ENCODE assay signal across 8 cellular contexts in the genomic region with DNA sequence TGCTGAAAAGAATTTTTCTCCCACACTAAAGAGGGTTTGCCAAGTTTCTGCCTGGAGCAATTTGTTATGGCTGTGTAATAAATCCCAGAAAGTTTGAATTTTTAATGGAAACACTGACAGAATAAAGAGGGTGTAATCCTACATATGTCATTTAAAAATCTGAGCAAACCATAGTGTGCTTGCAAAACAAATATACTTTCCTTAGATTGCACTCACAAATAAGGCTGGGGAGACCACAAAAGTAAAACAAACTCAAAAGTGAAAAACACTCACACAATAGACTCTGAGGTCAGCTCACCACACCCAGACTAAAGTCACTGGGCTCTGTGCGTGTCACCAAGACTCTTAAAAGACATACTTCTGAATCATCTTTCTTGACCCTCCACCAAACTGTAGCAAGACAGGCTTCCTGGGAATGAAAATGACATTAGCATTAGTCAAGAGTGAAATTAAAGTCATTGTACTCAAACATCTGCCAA. TPM values are rescaled to one million over a fixed set of nuclear protein-coding genes. Genes with fewer than 3 reads are reported as not detected.
DNase-seq lines count a peak whose midpoint lies in the region; TF ChIP-seq lines count a peak whose summit lies in the region.
"Had no signal": no experiment of that assay in that cellular context is flagged by ENCODE, and none has a peak within 500 bp of the region (broad histone marks: within the 10 kb centered on the region; RNA-seq: fewer than 3 reads in every experiment).

No MANE protein-coding gene starts in this region.

- H3K4me2 ChIP-seq in trophoblast cell (ENCODE audit: low read length) = no peak overlapping the region
- no peak overlapping the region for H3K4me2 ChIP-seq in OCI-LY7 (ENCODE audit: low read length)

- BruUV-seq in OCI-LY7 (replicated peaks; lab: Mats Ljungman, UMichigan) = no TSS peak

- CTCF ChIA-PET in OCI-LY7 (lab: Charles Lee; ENCODE audit: unreplicated experiment) = no interaction called here

- no peak overlapping the region for H4K12ac ChIP-seq in trophoblast cell (ENCODE audit: low read depth, low read length)

- TF ChIP-seq EP300 in transverse colon (IDR thresholded peaks at IDR 0.05; ENCODE audit: low read depth) = no peak

- no peak overlapping the region for H2AK5ac ChIP-seq in trophoblast cell (ENCODE audit: low read length)

- no peaks in the 10 kb centered on the region for H4K20me1 ChIP-seq in OCI-LY7 (ENCODE audit: insufficient read depth, low read length)

- POLR2A ChIA-PET in OCI-LY7 (lab: Charles Lee) = no interaction called here

- H4K91ac ChIP-seq in trophoblast cell (ENCODE audit: low read depth, low read length) = no peak overlapping the region

- no peaks in the 10 kb centered on the region for H3K9me2 ChIP-seq in OCI-LY7 (ENCODE audit: insufficient read depth, low read length)

- peaks cover 6% of the 10 kb centered on the region for H3K79me1 ChIP-seq in trophoblast cell (ENCODE audit: low read length)

- intact Hi-C loops in transverse colon (cut with DNase I; ENCODE audit: low total_unique reads) (loop anchor here (10.0 kb wide), 1 partner anchor 251 kb away; no protein-coding TSS in a partner anchor), OCI-LY7 (cut with micrococcal nuclease; ENCODE audit: unreplicated experiment) (loop anchor here (10.0 kb wide), 1 partner anchor 161 kb away; no protein-coding TSS in a partner anchor)

- H3K36me3 ChIP-seq in trophoblast cell (ENCODE audit: control insufficient read depth in 1 of 2, insufficient read depth in 2 of 2, low read length in 2 of 2) = no peaks in the 10 kb centered on the region
- H3K36me3 ChIP-seq in transverse colon = no peaks in the 10 kb centered on the region
- H3K36me3 ChIP-seq in OCI-LY7 (ENCODE audit: insufficient read depth, low read length) = no peaks in the 10 kb centered on the region

- H3K4me3 ChIP-seq in astrocyte of the spinal cord (ENCODE audit: low read depth, low read length) (no peak overlapping the region), trophoblast cell (ENCODE audit: low read depth, low read length) (no peak overlapping the region), transverse colon (no peak overlapping the region), OCI-LY7 (ENCODE audit: low read depth, low read length, poor library complexity, severe bottlenecking) (no peak overlapping the region)

- H3K4me1 ChIP-seq in trophoblast cell (ENCODE audit: control insufficient read depth in 1 of 2, insufficient read depth in 2 of 2, low read length in 2 of 2) (peaks cover 0 to 2% of the 10 kb centered on the region in 2 experiments), transverse colon (peaks cover 10 to 69% (median 29%) of the 10 kb centered on the region in 4 donors), OCI-LY7 (ENCODE audit: insufficient read depth, low read length, poor library complexity, severe bottlenecking) (no peaks in the 10 kb centered on the region)

- H3K4ac ChIP-seq in trophoblast cell (ENCODE audit: low read depth, low read length) = no peak overlapping the region

- no peak for TF ChIP-seq POLR2A in transverse colon (IDR thresholded peaks at IDR 0.05)

- no peaks in the 10 kb centered on the region for H3K9me3 ChIP-seq in trophoblast cell (ENCODE audit: insufficient read depth, low read depth, low read length)
- H3K9me3 ChIP-seq in transverse colon = no peaks in the 10 kb centered on the region
- no peaks in the 10 kb centered on the region for H3K9me3 ChIP-seq in OCI-LY7 (ENCODE audit: low read length)

- H3K79me2 ChIP-seq in trophoblast cell (ENCODE audit: control insufficient read depth, insufficient read depth, low read length, poor library complexity) = no peaks in the 10 kb centered on the region
- no peaks in the 10 kb centered on the region for H3K79me2 ChIP-seq in OCI-LY7 (ENCODE audit: insufficient read depth, low read depth, low read length)

- no peak overlapping the region for H2AFZ ChIP-seq in trophoblast cell (ENCODE audit: insufficient read depth, low read length, poor library complexity)
- no peak overlapping the region for H2AFZ ChIP-seq in OCI-LY7 (ENCODE audit: low read length)

- no peak for TF ChIP-seq CTCF in GM10266 (IDR thresholded peaks at IDR 0.05; ENCODE audit: control insufficient read depth, insufficient read depth, low read depth, missing control alignments)
- TF ChIP-seq CTCF in astrocyte of the spinal cord (IDR thresholded peaks at IDR 0.05; ENCODE audit: low read depth, low read length) = no peak
- no peak for TF ChIP-seq CTCF in transverse colon (IDR thresholded peaks at IDR 0.05)
- no peak for TF ChIP-seq CTCF in OCI-LY7 (conservative IDR thresholded peaks at IDR 0.05; ENCODE audit: low read length)

- no peak overlapping the region for H3K9ac ChIP-seq in trophoblast cell (ENCODE audit: low read length)

- in situ Hi-C loops in astrocyte of the spinal cord (cut with HindIII; ENCODE audit: low sequenced_read_pairs) = no loop called here
- in situ Hi-C loops in transverse colon (cut with MboI; ENCODE audit: low pct_ligation_motif_present in 1 of 4, low pct_unique_long_range_greater_than_20kb in 1 of 4, low sequenced_read_pairs in 3 of 4) = loop anchor here (5.0 to 25.0 kb wide), 5 partner anchors 199 to 434 kb away; no protein-coding TSS in a partner anchor

- H2BK5ac ChIP-seq in trophoblast cell (ENCODE audit: low read depth, low read length, poor library complexity) = no peak overlapping the region

- H3K27me3 ChIP-seq in trophoblast cell (ENCODE audit: insufficient read depth, low read length) (no peaks in the 10 kb centered on the region), transverse colon (no peaks in the 10 kb centered on the region)

- DNase-seq in GM10266 (ENCODE audit: extremely low spot score) = peak; percentile 17
- DNase-seq in MV-4-11 (lab: John Stamatoyannopoulos, UW) = peak; percentile 68
- DNase-seq in astrocyte of the spinal cord (ENCODE audit: low read depth, low spot score) = peak; percentile 89
- peak; percentile 40 to 62 for DNase-seq in trophoblast cell
- no peak for DNase-seq in RPMI8226
- DNase-seq in transverse colon = no peak
- DNase-seq in OCI-LY7 (ENCODE audit: low spot score) = no peak

- WGBS in trophoblast cell (ENCODE audit: extremely low coverage, insufficient coverage, insufficient read length) = no CpG with 5 or more reads among the region's 1 CpG
- WGBS in transverse colon (ENCODE audit: low coverage in 1 of 2), 2 donors = 11 to 44% methylated on average over 1 of the region's 1 CpG

- no peak overlapping the region for H2BK12ac ChIP-seq in trophoblast cell (ENCODE audit: low read length)

- no peak overlapping the region for H3K14ac ChIP-seq in trophoblast cell (ENCODE audit: low read length)

- H3K18ac ChIP-seq in trophoblast cell (ENCODE audit: low read length) = no peak overlapping the region

- no peak overlapping the region for H4K8ac ChIP-seq in trophoblast cell (ENCODE audit: low read depth, low read length)

- no peak overlapping the region for H2BK120ac ChIP-seq in trophoblast cell (ENCODE audit: insufficient read depth, low read length, poor library complexity)

- H3K23ac ChIP-seq in trophoblast cell (ENCODE audit: low read length) = no peak overlapping the region

- H3K27ac ChIP-seq in trophoblast cell (ENCODE audit: low read depth, low read length) (no peak overlapping the region), transverse colon (peak overlapping the region in 1 of 4 donors; percentile 100), OCI-LY7 (ENCODE audit: low read depth, low read length, poor library complexity, severe bottlenecking) (no peak overlapping the region)
- H3K27ac ChIP-seq: RWPE1 had no signal

RNA-seq across cellular contexts. Expression of a gene that starts 4.8 kb away (rescaled TPM):
- 10.5 and 11.1 TPM in 2 replicates for polyA plus RNA-seq in trophoblast cell (2013)
- total RNA-seq in transverse colon (100 to 1,000 TPM in 2 of 4 donors, 10 to 100 TPM in 2; 48.7 to 166 (median 105) TPM), OCI-LY7 (2022) (0.09 TPM in 1 of 2 replicates, not detected in the other)
- total RNA-seq in OCI-LY7 (2014; rRNA removed; shearing (Covaris generic)) = not detected in 2 replicates

Comparison
In these comparisons a context has a peak if more than half of its experiments do, and no peak if none do; other contexts are left out.
1. DNase-seq: peak in GM10266 (single experiment), MV-4-11 (single experiment), astrocyte of the spinal cord (single experiment) and trophoblast cell (2 of 2); none in RPMI8226 (single experiment), transverse colon (single experiment) and OCI-LY7 (single experiment).
2. RNA of a gene that starts 4.8 kb away (total RNA-seq): 48.7 to 166 TPM in transverse colon; 0.09 TPM in OCI-LY7; every median in the first group is over 10 times any median in the second.